8 cellular contexts compared by ENCODE assay signal in the genomic region with DNA sequence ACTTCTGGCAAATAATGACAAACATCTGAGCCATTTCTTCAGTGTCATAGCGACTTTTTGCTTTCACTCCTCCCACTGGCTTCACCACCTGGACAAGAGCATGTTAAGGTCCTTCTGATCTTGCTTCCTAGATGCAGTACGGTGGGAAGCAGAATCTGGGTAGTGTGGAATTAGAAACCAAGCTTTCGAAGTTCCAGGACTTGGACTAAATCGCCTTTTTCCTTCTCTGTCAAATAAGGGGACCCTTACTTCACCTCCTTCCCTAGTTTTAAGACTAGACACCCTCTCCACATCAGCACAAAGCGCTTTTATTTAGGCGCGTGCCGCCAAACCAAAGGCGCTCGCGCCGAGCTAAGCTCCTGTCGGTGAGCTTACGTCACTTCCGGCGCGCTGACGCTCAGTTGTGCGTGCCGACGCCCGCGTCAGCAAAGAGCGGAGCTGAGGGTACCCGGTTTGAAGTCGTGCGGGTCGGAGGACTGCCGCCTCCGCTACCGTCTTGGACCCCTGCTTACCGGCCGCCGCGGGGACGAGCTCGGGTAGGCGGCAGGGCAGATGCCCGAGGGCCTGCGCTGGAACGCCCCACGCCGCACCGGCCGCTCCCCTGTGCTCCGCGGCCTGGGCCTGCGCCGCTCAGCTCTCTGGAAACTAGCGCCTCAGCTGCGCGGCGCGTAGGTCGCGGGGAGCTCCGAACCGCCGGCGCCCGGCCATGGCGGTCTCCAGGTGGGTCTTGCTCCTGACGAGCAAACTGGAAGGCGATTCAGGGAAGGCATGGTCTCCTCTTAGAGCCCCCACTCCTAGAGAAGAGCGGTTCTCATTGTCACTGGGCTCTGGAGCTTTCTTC. TPM values are rescaled to one million over a fixed set of nuclear protein-coding genes. Genes with fewer than 3 reads are reported as not detected.
DNase-seq lines count a peak whose midpoint lies in the region; ATAC-seq and TF ChIP-seq lines count a peak whose summit lies in the region.

A gene (plus strand): TSS at position 400 of the 841 bp plus-strand sequence. CDS start 307 bp downstream, at position 707.

- peak within 1 kb of the TSS; percentile 90 for H3K9ac ChIP-seq in neural progenitor cell
- peak within 1 kb of the TSS; percentile 88 to 99 (median 96) for H3K9ac ChIP-seq in subcutaneous abdominal adipose tissue (ENCODE audit: low read length in 5 of 5)

- peak within 1 kb of the TSS; percentile 99 for H3K27ac Mint-ChIP-seq in neural progenitor cell

- no peaks in the 10 kb centered on the region for H3K36me3 ChIP-seq in SJCRH30
- H3K36me3 ChIP-seq in neural progenitor cell, result no peaks in the 10 kb centered on the region
- peaks cover 0 to 6% (median 0%) of the 10 kb centered on the region in 5 donors for H3K36me3 ChIP-seq in subcutaneous abdominal adipose tissue (ENCODE audit: control insufficient read depth in 5 of 5, insufficient read depth in 5 of 5, low read length in 5 of 5)

- H3K27me3 Mint-ChIP-seq in neural progenitor cell (ENCODE audit: insufficient read depth, low read depth), result peaks cover 3% of the 10 kb centered on the region

- H3K36me3 Mint-ChIP-seq in neural progenitor cell, result peaks cover 12% of the 10 kb centered on the region

- no peak for TF ChIP-seq CTCF in foreskin keratinocyte (conservative IDR thresholded peaks at IDR 0.05)
- TF ChIP-seq CTCF in neural progenitor cell (IDR thresholded peaks at IDR 0.05), result no peak

- DNase-seq in ELR (ENCODE audit: low read depth), result peak; percentile 94
- DNase-seq in H4 (ENCODE audit: low spot score), result peak; percentile 92
- DNase-seq in LoVo (ENCODE audit: low spot score), result peak; percentile 91
- peak; percentile 79 to 81 for DNase-seq in SJCRH30
- peak; percentile 82 for DNase-seq in activated gamma-delta T cell treated with anti-CD3 and anti-CD28 coated beads, Interleukin-2, amount 50 U/mL, for 16 hours (ENCODE audit: low read depth)
- DNase-seq in foreskin keratinocyte, result peak; percentile 80 to 89
- DNase-seq in neural progenitor cell (ENCODE audit: low spot score), result peak; percentile 97

- H3K27ac ChIP-seq in SJCRH30 (peak within 1 kb of the TSS; percentile 64), foreskin keratinocyte (peak within 1 kb of the TSS; percentile 81), neural progenitor cell (peak within 1 kb of the TSS; percentile 90), subcutaneous abdominal adipose tissue (ENCODE audit: low read depth, low read length) (peak within 1 kb of the TSS; percentile 55)

- peak; percentile 95 for ATAC-seq in foreskin keratinocyte

- H3K4me3 ChIP-seq in SJCRH30 (peak within 1 kb of the TSS; percentile 76), neural progenitor cell (peak within 1 kb of the TSS; percentile 82), subcutaneous abdominal adipose tissue (ENCODE audit: low read depth in 1 of 5, low read length in 5 of 5) (peak within 1 kb of the TSS; percentile 85 to 98 (median 91))

- peak within 1 kb of the TSS; percentile 96 for H3K4me3 Mint-ChIP-seq in neural progenitor cell

- H3F3A ChIP-seq in neural progenitor cell (ENCODE audit: low read depth), result peaks cover 21% of the 10 kb centered on the region

- H2AFZ ChIP-seq in neural progenitor cell (replicated peaks), result peak within 1 kb of the TSS; percentile 92

- peaks cover 37% of the 10 kb centered on the region for H4K20me1 ChIP-seq in neural progenitor cell (ENCODE audit: low read depth)

- peaks cover 51% of the 10 kb centered on the region for H3K79me2 ChIP-seq in neural progenitor cell (ENCODE audit: low read depth)

- no peaks in the 10 kb centered on the region for H3K9me3 ChIP-seq in SJCRH30 (replicated peaks)
- H3K9me3 ChIP-seq in neural progenitor cell (ENCODE audit: low read depth), result no peaks in the 10 kb centered on the region
- H3K9me3 ChIP-seq in subcutaneous abdominal adipose tissue (ENCODE audit: control insufficient read depth in 5 of 5, low read length in 5 of 5), result peaks cover 0 to 5% (median 0%) of the 10 kb centered on the region in 5 donors

- no peaks in the 10 kb centered on the region for H3K4me1 ChIP-seq in SJCRH30
- no peaks in the 10 kb centered on the region for H3K4me1 ChIP-seq in foreskin keratinocyte
- peaks cover 13% of the 10 kb centered on the region for H3K4me1 ChIP-seq in neural progenitor cell
- H3K4me1 ChIP-seq in subcutaneous abdominal adipose tissue (ENCODE audit: control insufficient read depth in 5 of 5, insufficient read depth in 5 of 5, low read length in 5 of 5), result peaks cover 0 to 21% (median 16%) of the 10 kb centered on the region in 5 donors

- H3K27me3 ChIP-seq in SJCRH30 (no peaks in the 10 kb centered on the region), foreskin keratinocyte (no peaks in the 10 kb centered on the region), neural progenitor cell (no peaks in the 10 kb centered on the region), subcutaneous abdominal adipose tissue (ENCODE audit: control insufficient read depth in 5 of 5, insufficient read depth in 4 of 5, low read length in 5 of 5) (no peaks in the 10 kb centered on the region)

- H3K4me1 Mint-ChIP-seq in neural progenitor cell, result peaks cover 27% of the 10 kb centered on the region

- H3K9me3 Mint-ChIP-seq in neural progenitor cell, result no peaks in the 10 kb centered on the region

- peak within 1 kb of the TSS; percentile 97 for H3K4me2 ChIP-seq in neural progenitor cell

RNA-seq across cellular contexts. Expression of the gene that starts here (rescaled TPM):
- 13.2 and 14.1 TPM in 2 replicates for total RNA-seq in H4 (2014; rRNA removed; shearing (Covaris generic))
- 21.1 and 26.3 TPM in 2 replicates for total RNA-seq in SJCRH30 (2014; rRNA removed; shearing (Covaris generic))
- total RNA-seq in foreskin keratinocyte, result 23.7 and 24.1 TPM in 2 replicates
- 2.4 and 3.1 TPM in 2 replicates for polyA plus RNA-seq in foreskin keratinocyte
- total RNA-seq in neural progenitor cell (ENCODE audit: low replicate concordance), result 87.3 and 127 TPM in 2 replicates

Comparison
In these comparisons a context has a peak if more than half of its experiments do, and no peak if none do; other contexts are left out.
1. Peak in every context shown above with its lines: DNase-seq, ATAC-seq, H3K4me3 ChIP-seq and H3K27ac ChIP-seq.